8 cellular contexts compared by ENCODE assay signal in genomic region chr1:42940851-42941639, GRCh38. TPM values are rescaled to one million over a fixed set of nuclear protein-coding genes. Genes with fewer than 3 reads are reported as not detected.
A peak's percentile ranks its signal among the peaks of the same experiment; 100 is the strongest.
DNase-seq lines count a peak whose midpoint lies in the region; TF ChIP-seq lines count a peak whose summit lies in the region.

No MANE protein-coding gene starts in this region.

- TF ChIP-seq CTCF in endothelial cell (IDR thresholded peaks at IDR 0.05; ENCODE audit: unreplicated experiment): no peak
- TF ChIP-seq CTCF in neural crest cell (conservative IDR thresholded peaks at IDR 0.05): no peak

- DNase-seq in GM04503 (ENCODE audit: low read depth): peak; percentile 94
- peak; percentile 99 for DNase-seq in RPMI7951 (ENCODE audit: low read depth)
- no peak for DNase-seq in endothelial cell (ENCODE audit: low spot score)
- DNase-seq in neural crest cell (ENCODE audit: low read depth, low spot score): no peak
- DNase-seq in H7: no peak
- no peak for DNase-seq in activated CD4-positive, CD25-positive, alpha-beta regulatory T cell treated with anti-CD3 and anti-CD28 coated beads, Interleukin-2, amount 50 U/mL, for 72 hours
- no peak for DNase-seq in GDM1 (lab: John Stamatoyannopoulos, UW)
- DNase-seq in stimulated activated CD4-positive, alpha-beta T cell treated with anti-CD3 and anti-CD28 coated beads, Interleukin-1b, Interleukin-23, amount 100 ng/mL, for 48 hours: no peak

- peaks cover 74% of the 10 kb centered on the region for H3K36me3 Mint-ChIP-seq in endothelial cell (ENCODE audit: low read depth, unreplicated experiment)
- peaks cover 39% of the 10 kb centered on the region for H3K36me3 Mint-ChIP-seq in neural crest cell (ENCODE audit: low read depth)

- H3K36me3 ChIP-seq in H7 (replicated peaks; ENCODE audit: control insufficient read depth, insufficient read depth, low read length): peaks cover 62% of the 10 kb centered on the region

- H3K27me3 Mint-ChIP-seq in endothelial cell (ENCODE audit: unreplicated experiment) (peaks cover 22% of the 10 kb centered on the region), neural crest cell (ENCODE audit: low read depth) (peaks cover 2% of the 10 kb centered on the region)

- H3K4me3 Mint-ChIP-seq in endothelial cell (ENCODE audit: unreplicated experiment) (peak overlapping the region; percentile 77), neural crest cell (peak overlapping the region; percentile 8)

- no peaks in the 10 kb centered on the region for H3K27me3 ChIP-seq in H7 (ENCODE audit: control insufficient read depth, insufficient read depth, low read length)

- peaks cover 71% of the 10 kb centered on the region for H3K4me1 Mint-ChIP-seq in endothelial cell (ENCODE audit: unreplicated experiment)
- H3K4me1 Mint-ChIP-seq in neural crest cell: peaks cover 76% of the 10 kb centered on the region

- peak overlapping the region; percentile 93 for H3K27ac Mint-ChIP-seq in endothelial cell (ENCODE audit: unreplicated experiment)
- peak overlapping the region; percentile 69 for H3K27ac Mint-ChIP-seq in neural crest cell (ENCODE audit: unreplicated experiment)

- H3K9me3 Mint-ChIP-seq in endothelial cell (ENCODE audit: unreplicated experiment): no peaks in the 10 kb centered on the region
- H3K9me3 Mint-ChIP-seq in neural crest cell: no peaks in the 10 kb centered on the region

- H3K4me3 ChIP-seq in H7 (ENCODE audit: insufficient read depth, low read depth, low read length): no peak overlapping the region

RNA-seq across cellular contexts. Expression of gene SLC2A1, which starts 17.6 kb away (rescaled TPM):
- 192 and 248 TPM in 2 replicates for total RNA-seq in RPMI7951 (2014; rRNA removed; shearing (Covaris generic))
- total RNA-seq in endothelial cell (ENCODE audit: unreplicated experiment) (511 TPM), neural crest cell (254 and 265 TPM in 2 replicates)
- total RNA-seq in H7 (2014; rRNA removed; shearing (Covaris generic)): 90.9 and 93.7 TPM in 2 replicates

Comparison
In these comparisons a context has a peak if more than half of its experiments do, and no peak if none do; other contexts are left out.
1. DNase-seq: peak in GM04503 (single experiment) and RPMI7951 (single experiment); none in endothelial cell (single experiment), neural crest cell (single experiment), H7 (single experiment), activated CD4-positive, CD25-positive, alpha-beta regulatory T cell treated with anti-CD3 and anti-CD28 coated beads, Interleukin-2, amount 50 U/mL, for 72 hours (single experiment), GDM1 (single experiment) and stimulated activated CD4-positive, alpha-beta T cell treated with anti-CD3 and anti-CD28 coated beads, Interleukin-1b, Interleukin-23, amount 100 ng/mL, for 48 hours (single experiment).